Comparison of ENCODE assay signal across 8 cellular contexts in genomic region chr1:206505702-206506375, GRCh38. TPM values are rescaled to one million over a fixed set of nuclear protein-coding genes. Genes with fewer than 3 reads are reported as not detected.
DNase-seq lines count a peak whose midpoint lies in the region; ATAC-seq and TF ChIP-seq lines count a peak whose summit lies in the region.

No MANE protein-coding gene starts in this region.

- no peaks in the 10 kb centered on the region for H3K9me3 Mint-ChIP-seq in activated CD4-positive, alpha-beta T cell treated with anti-CD3 and anti-CD28 coated beads, Interleukin-2, amount 10 ng/mL, durations not matched to agents 24 days and 14 days
- no peaks in the 10 kb centered on the region for H3K9me3 Mint-ChIP-seq in stimulated activated naive CD8-positive, alpha-beta T cell treated with anti-CD3 and anti-CD28 coated beads, Interleukin-15, amount 100 ng/mL, for 72 hours

- intact Hi-C loops in activated CD4-positive, alpha-beta T cell treated with anti-CD3 and anti-CD28 coated beads, Interleukin-2, amount 10 ng/mL, durations not matched to agents 24 days and 14 days (cut with micrococcal nuclease) = loop anchor here (1.0 to 5.0 kb wide), 2 partner anchors 39 to 77 kb away; no protein-coding TSS in a partner anchor

- CTCF ChIA-PET in RWPE1 (lab: Yijun Ruan, JAX) = interaction anchor here (0.6 to 2.7 kb wide), 17 partner anchors 10 to 423 kb away, joined by 3 to 12 read pairs (median 4); partner anchors contain the start of gene EIF2D

- H3K4me3 Mint-ChIP-seq in activated CD4-positive, alpha-beta T cell treated with anti-CD3 and anti-CD28 coated beads, Interleukin-2, amount 10 ng/mL, durations not matched to agents 24 days and 14 days = peak overlapping the region; percentile 80
- H3K4me3 Mint-ChIP-seq in stimulated activated naive CD8-positive, alpha-beta T cell treated with anti-CD3 and anti-CD28 coated beads, Interleukin-15, amount 100 ng/mL, for 72 hours = peak overlapping the region; percentile 77 to 79

- POLR2A ChIA-PET in RWPE1 (lab: Yijun Ruan, JAX; ENCODE audit: low non-redundant PET) = no interaction called here

- no peak for DNase-seq in activated CD4-positive, alpha-beta T cell treated with anti-CD3 and anti-CD28 coated beads, Interleukin-2, amount 10 ng/mL, durations not matched to agents 24 days and 14 days
- DNase-seq in activated CD4-positive, alpha-beta T cell treated with anti-CD3 and anti-CD28 coated beads for 48 hours = no peak
- DNase-seq in RWPE1 (ENCODE audit: low spot score) (peak; percentile 73), fibroblast of gingiva (ENCODE audit: low read depth) (peak; percentile 37), COLO668 (lab: John Stamatoyannopoulos, UW; ENCODE audit: unreplicated experiment) (no peak), DMS153 treated with DMSO at 0.1 percent for 48 hours (lab: John Stamatoyannopoulos, UW; ENCODE audit: unreplicated experiment) (no peak), NCI-H526 treated with DMSO at 0.1 percent for 48 hours (lab: John Stamatoyannopoulos, UW) (no peak)
- no peak for DNase-seq in stimulated activated naive CD8-positive, alpha-beta T cell treated with anti-CD3 and anti-CD28 coated beads, Interleukin-15, amount 100 ng/mL, for 72 hours

- H3K27me3 Mint-ChIP-seq in activated CD4-positive, alpha-beta T cell treated with anti-CD3 and anti-CD28 coated beads, Interleukin-2, amount 10 ng/mL, durations not matched to agents 24 days and 14 days = peaks cover 22% of the 10 kb centered on the region
- peaks cover 46% of the 10 kb centered on the region for H3K27me3 Mint-ChIP-seq in stimulated activated naive CD8-positive, alpha-beta T cell treated with anti-CD3 and anti-CD28 coated beads, Interleukin-15, amount 100 ng/mL, for 72 hours

- peak; percentile 62 for TF ChIP-seq CTCF in RWPE1 (conservative IDR thresholded peaks at IDR 0.05; ENCODE audit: low read depth)

- peaks cover 23% of the 10 kb centered on the region for H3K36me3 Mint-ChIP-seq in activated CD4-positive, alpha-beta T cell treated with anti-CD3 and anti-CD28 coated beads, Interleukin-2, amount 10 ng/mL, durations not matched to agents 24 days and 14 days (ENCODE audit: low read depth)

- H3K27ac Mint-ChIP-seq in activated CD4-positive, alpha-beta T cell treated with anti-CD3 and anti-CD28 coated beads, Interleukin-2, amount 10 ng/mL, durations not matched to agents 24 days and 14 days = no peak overlapping the region
- H3K27ac Mint-ChIP-seq in stimulated activated naive CD8-positive, alpha-beta T cell treated with anti-CD3 and anti-CD28 coated beads, Interleukin-15, amount 100 ng/mL, for 72 hours = no peak overlapping the region

- no peak overlapping the region; the same call in 1 of the 2 replicates for H3K27ac ChIP-seq in RWPE1

- peaks cover 42% of the 10 kb centered on the region for H3K4me1 Mint-ChIP-seq in activated CD4-positive, alpha-beta T cell treated with anti-CD3 and anti-CD28 coated beads, Interleukin-2, amount 10 ng/mL, durations not matched to agents 24 days and 14 days
- peaks cover 79% of the 10 kb centered on the region for H3K4me1 Mint-ChIP-seq in stimulated activated naive CD8-positive, alpha-beta T cell treated with anti-CD3 and anti-CD28 coated beads, Interleukin-15, amount 100 ng/mL, for 72 hours

- ATAC-seq in stimulated activated naive CD8-positive, alpha-beta T cell treated with anti-CD3 and anti-CD28 coated beads, Interleukin-15, amount 100 ng/mL, for 72 hours = no peak

RNA-seq across cellular contexts. Expression of gene RASSF5, which starts 1.5 kb away (rescaled TPM):
- total RNA-seq in activated CD4-positive, alpha-beta T cell treated with anti-CD3 and anti-CD28 coated beads, Interleukin-2, amount 10 ng/mL, durations not matched to agents 24 days and 14 days = 193 and 196 TPM in 2 replicates

RNA-seq across cellular contexts. Expression of gene IKBKE, which starts 35.6 kb away (rescaled TPM):
- total RNA-seq in activated CD4-positive, alpha-beta T cell treated with anti-CD3 and anti-CD28 coated beads, Interleukin-2, amount 10 ng/mL, durations not matched to agents 24 days and 14 days = 50.0 and 51.5 TPM in 2 replicates

Comparison
In these comparisons a context has a peak if more than half of its experiments do, and no peak if none do; other contexts are left out.
1. DNase-seq: peak in RWPE1 (single experiment) and fibroblast of gingiva (single experiment); none in activated CD4-positive, alpha-beta T cell treated with anti-CD3 and anti-CD28 coated beads, Interleukin-2, amount 10 ng/mL, durations not matched to agents 24 days and 14 days (single experiment), activated CD4-positive, alpha-beta T cell treated with anti-CD3 and anti-CD28 coated beads for 48 hours (single experiment), stimulated activated naive CD8-positive, alpha-beta T cell treated with anti-CD3 and anti-CD28 coated beads, Interleukin-15, amount 100 ng/mL, for 72 hours (0 of 2), COLO668 (single experiment), DMS153 treated with DMSO at 0.1 percent for 48 hours (single experiment) and NCI-H526 treated with DMSO at 0.1 percent for 48 hours (single experiment).